24 cellular contexts compared by ENCODE assay signal in the genomic region with DNA sequence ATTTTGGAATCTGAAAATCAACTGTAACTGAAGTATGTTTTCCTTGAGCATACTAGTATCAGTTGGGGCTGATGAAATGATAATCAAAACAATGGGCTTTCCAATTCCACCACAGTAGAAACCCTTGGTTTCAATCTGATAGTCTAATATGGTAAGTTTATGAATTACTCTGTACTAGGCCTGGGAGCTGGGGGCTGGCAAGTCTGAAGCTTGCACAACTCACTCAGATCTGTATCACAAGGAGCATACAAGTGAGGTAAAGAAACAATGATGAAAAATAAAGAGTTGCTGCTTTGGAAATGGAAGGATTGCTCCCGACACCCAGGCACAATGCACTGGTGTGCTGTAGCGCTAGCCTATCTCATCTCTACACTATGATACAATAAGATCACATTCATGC. TPM values are rescaled to one million over a fixed set of nuclear protein-coding genes. Genes with fewer than 3 reads are reported as not detected.
DNase-seq lines count a peak whose midpoint lies in the region; TF ChIP-seq lines count a peak whose summit lies in the region.
"Had no signal": no experiment of that assay in that cellular context is flagged by ENCODE, and none has a peak within 500 bp of the region (broad histone marks: within the 10 kb centered on the region; RNA-seq: fewer than 3 reads in every experiment).

No MANE protein-coding gene starts in this region.

- H3K9me3 ChIP-seq in BLaER1 treated with 17β-estradiol and CSF1 and Interleukin-3, amounts not matched to agents 10 nM and 100 nM (replicated peaks in 1 of 11) = no peaks in the 10 kb centered on the region
- H3K9me3 ChIP-seq in fibroblast of lung (ENCODE audit: control insufficient read depth, insufficient read depth, low read depth, low read length) (no peaks in the 10 kb centered on the region), smooth muscle cell (replicated peaks; ENCODE audit: low read depth) (no peaks in the 10 kb centered on the region), HAP-1 (no peaks in the 10 kb centered on the region)
- no peaks in the 10 kb centered on the region for H3K9me3 ChIP-seq in effector memory CD4-positive, alpha-beta T cell (ENCODE audit: control insufficient read depth, low read length)
- H3K9me3 ChIP-seq: esophagus muscularis mucosa, gastroesophageal sphincter, mucosa of descending colon, prostate gland, suprapubic skin, vagina had no signal

- no peak overlapping the region for H3K4me3 ChIP-seq in BLaER1 treated with 17β-estradiol and CSF1 and Interleukin-3, amounts not matched to agents 10 nM and 100 nM
- H3K4me3 ChIP-seq in fibroblast of lung (replicated peaks in 1 of 4; ENCODE audit: control extremely low read depth in 1 of 4, insufficient read depth in 1 of 4, low read depth in 3 of 4, low read length in 4 of 4) = no peak overlapping the region
- no peak overlapping the region for H3K4me3 ChIP-seq in smooth muscle cell
- H3K4me3 ChIP-seq in HAP-1 = no peak overlapping the region
- no peak overlapping the region for H3K4me3 ChIP-seq in effector memory CD4-positive, alpha-beta T cell (ENCODE audit: insufficient read depth, low read depth, low read length, poor library complexity, severe bottlenecking)
- H3K4me3 ChIP-seq: esophagus muscularis mucosa, gastroesophageal sphincter, mucosa of descending colon, prostate gland, suprapubic skin, vagina had no signal

- peak; percentile 40 for DNase-seq in T-helper 2 cell treated with Interferon-gamma antibody and Interleukin-4, amounts not matched to agents 5 μg/mL and 100 μg/mL, for 36 hours (ENCODE audit: low spot score)
- DNase-seq in fibroblast of lung (ENCODE audit: low read depth in 2 of 2) (no peak), smooth muscle cell (lab: John Stamatoyannopoulos, UW; ENCODE audit: unreplicated experiment) (no peak), NCI-H146 (lab: John Stamatoyannopoulos, UW) (no peak), HAP-1 (ENCODE audit: low spot score in 2 of 2) (no peak)
- no peak for DNase-seq in effector memory CD4-positive, alpha-beta T cell
- DNase-seq: activated B cell treated with CpG ODN at 0.5 μM for 24 hours; activated CD4-positive, alpha-beta T cell treated with anti-CD3 and anti-CD28 coated beads, Interleukin-2, amount 50 U/mL, for 48 hours; activated naive CD4-positive, alpha-beta T cell treated with anti-CD3 and anti-CD28 coated beads, Interleukin-2, amount 50 U/mL, for 16 hours; CD4-positive, CD25-positive, alpha-beta regulatory T cell; endodermal cell; H7; hypothalamus; KG1; mucosa of descending colon; NCI-H1694; NCI-H510A; Right ventricle myocardium superior had no signal

- peaks cover 3% of the 10 kb centered on the region for H3K36me3 Mint-ChIP-seq in T-helper 2 cell treated with Interferon-gamma antibody and Interleukin-4, amounts not matched to agents 5 μg/mL and 100 μg/mL, for 36 hours (ENCODE audit: low read depth)
- H3K36me3 Mint-ChIP-seq: CD4-positive, CD25-positive, alpha-beta regulatory T cell had no signal

- peaks cover 93% of the 10 kb centered on the region for H3K79me2 ChIP-seq in fibroblast of lung (ENCODE audit: control insufficient read depth, insufficient read depth, low read length)
- peaks cover 97% of the 10 kb centered on the region for H3K79me2 ChIP-seq in smooth muscle cell (ENCODE audit: low read depth)

- H4K20me1 ChIP-seq in BLaER1 treated with 17β-estradiol and CSF1 and Interleukin-3, amounts not matched to agents 10 nM and 100 nM = peaks cover 96 to 98% (median 97%) of the 10 kb centered on the region in 11 experiments
- H4K20me1 ChIP-seq in fibroblast of lung (ENCODE audit: control insufficient read depth, extremely low read depth, insufficient read depth, low read length) (no peaks in the 10 kb centered on the region), smooth muscle cell (ENCODE audit: low read depth) (peaks cover 94% of the 10 kb centered on the region)

- no peak overlapping the region for H3K4me3 Mint-ChIP-seq in T-helper 2 cell treated with Interferon-gamma antibody and Interleukin-4, amounts not matched to agents 5 μg/mL and 100 μg/mL, for 36 hours
- H3K4me3 Mint-ChIP-seq: activated B cell treated with CpG ODN at 0.5 μM for 24 hours; CD4-positive, CD25-positive, alpha-beta regulatory T cell; endodermal cell had no signal

- no peak overlapping the region for H3K9ac ChIP-seq in BLaER1 treated with 17β-estradiol and CSF1 and Interleukin-3, amounts not matched to agents 10 nM and 100 nM
- H3K9ac ChIP-seq in fibroblast of lung (ENCODE audit: insufficient read depth, low read length) (no peak overlapping the region), smooth muscle cell (ENCODE audit: low read depth) (no peak overlapping the region)

- 100% methylated on average over 2 of the region's 2 CpGs for WGBS in smooth muscle cell (ENCODE audit: low lambda C conversion rate)

- H3K27ac Mint-ChIP-seq in T-helper 2 cell treated with Interferon-gamma antibody and Interleukin-4, amounts not matched to agents 5 μg/mL and 100 μg/mL, for 36 hours = no peak overlapping the region
- H3K27ac Mint-ChIP-seq: activated B cell treated with CpG ODN at 0.5 μM for 24 hours; CD4-positive, CD25-positive, alpha-beta regulatory T cell; endodermal cell had no signal

- TF ChIP-seq CTCF in fibroblast of lung (conservative IDR thresholded peaks at IDR 0.05 in 1 of 2, IDR thresholded peaks at IDR 0.05 in 1 of 2; ENCODE audit: low read depth in 1 of 2, low read length in 2 of 2) (no peak), smooth muscle cell (IDR thresholded peaks at IDR 0.05; ENCODE audit: borderline replicate concordance, insufficient read depth, poor library complexity, severe bottlenecking) (no peak)

- H3K9me3 Mint-ChIP-seq in T-helper 2 cell treated with Interferon-gamma antibody and Interleukin-4, amounts not matched to agents 5 μg/mL and 100 μg/mL, for 36 hours = no peaks in the 10 kb centered on the region
- H3K9me3 Mint-ChIP-seq: activated B cell treated with CpG ODN at 0.5 μM for 24 hours; CD4-positive, CD25-positive, alpha-beta regulatory T cell; endodermal cell had no signal

- H3K27me3 Mint-ChIP-seq in T-helper 2 cell treated with Interferon-gamma antibody and Interleukin-4, amounts not matched to agents 5 μg/mL and 100 μg/mL, for 36 hours (ENCODE audit: low read depth) = peaks cover 6% of the 10 kb centered on the region
- H3K27me3 Mint-ChIP-seq: activated B cell treated with CpG ODN at 0.5 μM for 24 hours had no signal

- H3F3A ChIP-seq in smooth muscle cell (ENCODE audit: low read depth) = peaks cover 32% of the 10 kb centered on the region

- H3K4me1 ChIP-seq in BLaER1 treated with 17β-estradiol and CSF1 and Interleukin-3, amounts not matched to agents 10 nM and 100 nM = peaks cover 42 to 96% (median 72%) of the 10 kb centered on the region in 10 experiments
- H3K4me1 ChIP-seq in fibroblast of lung (ENCODE audit: control insufficient read depth, extremely low read depth, insufficient read depth, low read length) (peaks cover 15% of the 10 kb centered on the region), smooth muscle cell (ENCODE audit: low read depth) (peaks cover 54% of the 10 kb centered on the region), HAP-1 (peaks cover 29% of the 10 kb centered on the region)
- no peaks in the 10 kb centered on the region for H3K4me1 ChIP-seq in effector memory CD4-positive, alpha-beta T cell (ENCODE audit: control insufficient read depth, insufficient read depth, low read length, poor library complexity, severe bottlenecking)
- H3K4me1 ChIP-seq: prostate gland had no signal

- H3K27ac ChIP-seq in BLaER1 treated with 17β-estradiol and CSF1 and Interleukin-3, amounts not matched to agents 10 nM and 100 nM = no peak overlapping the region
- H3K27ac ChIP-seq in fibroblast of lung (ENCODE audit: insufficient read depth, low read length) (peak overlapping the region; percentile 19), smooth muscle cell (ENCODE audit: low read depth) (peak overlapping the region; percentile 98)
- H3K27ac ChIP-seq in effector memory CD4-positive, alpha-beta T cell (ENCODE audit: insufficient read depth, low read length, poor library complexity, severe bottlenecking) = no peak overlapping the region
- H3K27ac ChIP-seq: esophagus muscularis mucosa, prostate gland, suprapubic skin had no signal

- peaks cover 22% of the 10 kb centered on the region for H3K4me1 Mint-ChIP-seq in T-helper 2 cell treated with Interferon-gamma antibody and Interleukin-4, amounts not matched to agents 5 μg/mL and 100 μg/mL, for 36 hours (ENCODE audit: low read depth)

- in situ Hi-C loops in HAP-1 (cut with MboI; ENCODE audit: low sequenced_read_pairs) = no loop called here

- H2AFZ ChIP-seq in fibroblast of lung (ENCODE audit: low read length) (no peak overlapping the region), smooth muscle cell (ENCODE audit: low read depth) (no peak overlapping the region)

- H3K4me2 ChIP-seq in BLaER1 treated with 17β-estradiol and CSF1 and Interleukin-3, amounts not matched to agents 10 nM and 100 nM = peak overlapping the region in 6 of 11 experiments; percentile 2 to 100 (median 30); a peak in 8 of 22 replicates
- H3K4me2 ChIP-seq in fibroblast of lung (ENCODE audit: extremely low read depth, insufficient read depth, low read length) = no peak overlapping the region
- no peak overlapping the region for H3K4me2 ChIP-seq in smooth muscle cell

- peaks cover 95 to 96% (median 96%) of the 10 kb centered on the region in 11 experiments for H3K36me3 ChIP-seq in BLaER1 treated with 17β-estradiol and CSF1 and Interleukin-3, amounts not matched to agents 10 nM and 100 nM
- H3K36me3 ChIP-seq in fibroblast of lung (ENCODE audit: control insufficient read depth, insufficient read depth, low read length) = no peaks in the 10 kb centered on the region
- H3K36me3 ChIP-seq in smooth muscle cell (ENCODE audit: low read depth) = no peaks in the 10 kb centered on the region
- peaks cover 3% of the 10 kb centered on the region; the same call in 1 of the 2 replicates for H3K36me3 ChIP-seq in HAP-1 (replicated peaks)
- H3K36me3 ChIP-seq in effector memory CD4-positive, alpha-beta T cell (ENCODE audit: control insufficient read depth, insufficient read depth, low read length) = no peaks in the 10 kb centered on the region
- H3K36me3 ChIP-seq: esophagus muscularis mucosa, gastroesophageal sphincter, prostate gland, suprapubic skin, vagina had no signal

- H3K27me3 ChIP-seq in BLaER1 treated with 17β-estradiol and CSF1 and Interleukin-3, amounts not matched to agents 10 nM and 100 nM = no peaks in the 10 kb centered on the region
- H3K27me3 ChIP-seq in fibroblast of lung (ENCODE audit: control insufficient read depth, insufficient read depth, low read length) (no peaks in the 10 kb centered on the region), smooth muscle cell (ENCODE audit: low read depth) (no peaks in the 10 kb centered on the region), HAP-1 (ENCODE audit: low read depth) (no peaks in the 10 kb centered on the region)
- no peaks in the 10 kb centered on the region for H3K27me3 ChIP-seq in effector memory CD4-positive, alpha-beta T cell (replicated peaks; ENCODE audit: control insufficient read depth, insufficient read depth, low read length, poor library complexity, severe bottlenecking)
- H3K27me3 ChIP-seq: gastroesophageal sphincter, suprapubic skin, vagina had no signal

RNA-seq across cellular contexts. Expression of a gene that starts 19.4 kb away (rescaled TPM):
- 68.8 and 91.0 TPM in 2 replicates for total RNA-seq in fibroblast of lung
- 62.7 and 130 TPM in 2 replicates for polyA plus RNA-seq in fibroblast of lung
- 35.8 and 75.9 TPM in 2 replicates for polyA plus RNA-seq in fibroblast of lung (2012)
- polyA minus RNA-seq in fibroblast of lung (ENCODE audit: low replicate concordance) = 89.0 and 128 TPM in 2 replicates
- total RNA-seq in smooth muscle cell = 148 and 158 TPM in 2 replicates
- polyA plus RNA-seq in smooth muscle cell = 50.8 and 67.5 TPM in 2 replicates

Comparison
In these comparisons a context has a peak if more than half of its experiments do, and no peak if none do; other contexts are left out.
1. H3K27ac ChIP-seq: peak in fibroblast of lung (single experiment) and smooth muscle cell (single experiment); none in BLaER1 treated with 17β-estradiol and CSF1 and Interleukin-3, amounts not matched to agents 10 nM and 100 nM (0 of 11) and effector memory CD4-positive, alpha-beta T cell (single experiment).
2. H3K4me2 ChIP-seq: peak in BLaER1 treated with 17β-estradiol and CSF1 and Interleukin-3, amounts not matched to agents 10 nM and 100 nM (6 of 11); none in fibroblast of lung (single experiment) and smooth muscle cell (single experiment).